Comparison of ENCODE assay signal across 12 cellular contexts in the genomic region with DNA sequence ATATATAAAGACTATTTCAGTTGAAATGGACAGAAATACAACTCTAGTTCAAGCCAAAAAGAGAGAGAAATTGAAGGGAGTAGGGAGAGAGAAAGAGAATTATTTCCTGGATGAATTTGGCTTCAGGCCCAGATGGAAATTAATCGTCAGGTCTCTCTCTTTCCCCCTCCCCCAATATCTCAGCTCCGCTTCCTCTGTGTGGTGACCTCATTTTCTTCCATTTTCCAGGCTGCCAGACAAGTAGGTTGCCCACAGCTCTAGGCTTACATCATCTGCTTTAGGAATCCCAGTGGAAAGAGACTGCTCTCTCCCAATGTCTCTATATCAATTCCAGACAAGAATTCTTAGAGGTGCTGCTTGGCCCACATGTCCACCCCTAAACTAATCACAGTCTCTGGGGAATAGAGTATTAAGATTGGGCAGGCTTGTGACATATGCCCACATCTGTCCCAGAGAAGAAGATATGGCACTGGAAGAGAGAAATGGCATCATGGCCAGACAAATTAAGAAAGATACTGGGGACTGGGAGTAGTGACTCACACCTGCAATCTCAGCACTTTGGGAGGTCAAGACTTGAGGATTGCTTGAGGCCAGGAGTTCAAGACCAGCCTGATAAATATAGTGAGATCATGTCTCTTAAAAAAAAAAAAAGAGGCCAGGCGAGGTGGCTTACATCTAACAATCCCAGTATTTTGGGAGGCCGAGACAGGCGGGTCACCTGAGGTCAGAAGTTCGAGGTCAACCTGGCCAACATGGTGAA. TPM values are rescaled to one million over a fixed set of nuclear protein-coding genes. Genes with fewer than 3 reads are reported as not detected.
DNase-seq lines count a peak whose midpoint lies in the region; ATAC-seq and TF ChIP-seq lines count a peak whose summit lies in the region.
"Had no signal": no experiment of that assay in that cellular context is flagged by ENCODE, and none has a peak within 500 bp of the region (broad histone marks: within the 10 kb centered on the region; RNA-seq: fewer than 3 reads in every experiment).

No MANE protein-coding gene starts in this region.

- ATAC-seq in HG02938 (IDR thresholded peaks at IDR 0.05; ENCODE audit: unreplicated experiment): no peak
- ATAC-seq: activated naive CD8-positive, alpha-beta T cell treated with anti-CD3 and anti-CD28 coated beads, Interleukin-2, amount 50 U/mL, for 24 hours had no signal

- H3K9me3 ChIP-seq in BE2C: no peaks in the 10 kb centered on the region
- H3K9me3 ChIP-seq in SJCRH30 (replicated peaks): no peaks in the 10 kb centered on the region
- H3K9me3 ChIP-seq: BLaER1 treated with 17β-estradiol and CSF1 and Interleukin-3, amounts not matched to agents 10 nM and 100 nM; upper lobe of left lung had no signal

- H3K27me3 ChIP-seq in BE2C (no peaks in the 10 kb centered on the region), SJCRH30 (no peaks in the 10 kb centered on the region)
- H3K27me3 ChIP-seq: BLaER1 treated with 17β-estradiol and CSF1 and Interleukin-3, amounts not matched to agents 10 nM and 100 nM; upper lobe of left lung had no signal

- H3K4me3 ChIP-seq in BE2C (ENCODE audit: low read depth, low read length) (no peak overlapping the region), SJCRH30 (no peak overlapping the region)
- H3K4me3 ChIP-seq: BLaER1 treated with 17β-estradiol and CSF1 and Interleukin-3, amounts not matched to agents 10 nM and 100 nM; upper lobe of left lung had no signal

- H3K27ac ChIP-seq in SJCRH30: peak overlapping the region; percentile 13; the same call in 1 of the 2 replicates
- H3K27ac ChIP-seq: upper lobe of left lung had no signal

- no peak for TF ChIP-seq CTCF in BE2C (IDR thresholded peaks at IDR 0.05; ENCODE audit: low read depth, low read length)

- DNase-seq in BE2C (peak; percentile 59), NCI-H1092 (lab: John Stamatoyannopoulos, UW) (peak; percentile 37), SJCRH30 (peak; percentile 73 to 85), hepatic stellate cell (ENCODE audit: low spot score) (peak; percentile 10), T-helper 9 cell (no peak), GM19238 (ENCODE audit: insufficient read length, low spot score) (no peak)
- no peak for DNase-seq in activated T-cell treated with anti-CD3 and anti-CD28 coated beads, Interleukin-2, amount 50 U/mL, for 48 hours
- DNase-seq: activated naive CD8-positive, alpha-beta T cell treated with anti-CD3 and anti-CD28 coated beads, Interleukin-2, amount 50 U/mL, for 24 hours; stimulated activated CD4-positive, alpha-beta T cell treated with anti-CD3 and anti-CD28 coated beads, Interleukin-12 subunit alpha, Interleukin-12 subunit beta, amount 100 ng/mL, for 4 hours; upper lobe of left lung had no signal

- no peaks in the 10 kb centered on the region for H3K4me1 ChIP-seq in BE2C
- peaks cover 5% of the 10 kb centered on the region for H3K4me1 ChIP-seq in SJCRH30
- H3K4me1 ChIP-seq: upper lobe of left lung had no signal

- H3K36me3 ChIP-seq in BE2C (no peaks in the 10 kb centered on the region), SJCRH30 (no peaks in the 10 kb centered on the region)
- H3K36me3 ChIP-seq: BLaER1 treated with 17β-estradiol and CSF1 and Interleukin-3, amounts not matched to agents 10 nM and 100 nM; upper lobe of left lung had no signal

RNA-seq across cellular contexts. Expression of gene CFAP36, which starts 37.2 kb away (rescaled TPM):
- 11.2 TPM for polyA plus RNA-seq in BE2C (2012; ENCODE audit: insufficient read depth, insufficient read length, low read depth)
- total RNA-seq in SJCRH30 (2014; rRNA removed; shearing (Covaris generic)): 21.3 and 22.1 TPM in 2 replicates

Comparison
In these comparisons a context has a peak if more than half of its experiments do, and no peak if none do; other contexts are left out.
1. DNase-seq: peak in BE2C (single experiment), NCI-H1092 (single experiment), SJCRH30 (2 of 2) and hepatic stellate cell (single experiment); none in activated T-cell treated with anti-CD3 and anti-CD28 coated beads, Interleukin-2, amount 50 U/mL, for 48 hours (0 of 2), T-helper 9 cell (single experiment) and GM19238 (single experiment).